22 cellular contexts compared by ENCODE assay signal in the genomic region with DNA sequence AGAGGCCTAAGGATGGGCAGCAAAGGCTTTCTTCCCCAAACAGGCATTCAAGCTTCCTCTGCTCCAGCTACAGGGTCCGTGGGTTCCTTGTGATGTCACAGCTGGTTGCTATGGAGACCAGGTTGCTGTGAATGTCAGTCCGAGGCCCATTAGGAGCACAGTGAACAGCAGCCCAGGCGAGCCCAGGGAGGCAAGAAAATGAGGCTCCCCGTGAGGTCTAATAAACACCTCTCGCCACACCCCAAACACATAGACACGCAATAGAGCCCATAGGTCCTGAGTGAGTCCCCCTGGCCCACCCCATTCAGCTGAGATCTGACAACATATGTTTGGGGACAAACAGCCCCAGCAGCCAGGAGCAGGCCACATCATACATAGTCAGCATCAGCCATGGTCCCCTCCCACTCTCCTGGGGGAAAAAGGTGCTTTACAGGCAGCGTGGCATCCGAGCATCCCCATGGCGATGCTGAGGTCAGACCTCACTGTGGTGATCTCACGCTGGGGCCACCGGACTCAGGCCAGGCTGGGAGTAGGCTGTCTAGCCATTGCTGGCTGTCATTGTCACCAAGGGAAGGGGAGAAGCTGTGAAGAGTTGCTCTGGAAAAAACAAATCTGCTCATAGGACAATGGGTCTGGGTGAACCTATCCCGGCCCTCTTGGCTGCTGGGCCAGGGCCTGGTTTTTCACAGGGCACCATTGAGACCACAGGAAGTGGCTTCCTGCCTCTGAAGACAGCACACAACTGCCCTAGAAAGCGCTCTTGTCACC. TPM values are rescaled to one million over a fixed set of nuclear protein-coding genes. Genes with fewer than 3 reads are reported as not detected.
DNase-seq lines count a peak whose midpoint lies in the region; ATAC-seq and TF ChIP-seq lines count a peak whose summit lies in the region.
"Had no signal": no experiment of that assay in that cellular context is flagged by ENCODE, and none has a peak within 500 bp of the region (broad histone marks: within the 10 kb centered on the region; RNA-seq: fewer than 3 reads in every experiment).

No MANE protein-coding gene starts in this region.

- H3K4ac ChIP-seq in neuronal stem cell (ENCODE audit: low read length) = no peak overlapping the region

- H3K36me3 Mint-ChIP-seq in effector memory CD8-positive, alpha-beta T cell (ENCODE audit: insufficient read depth) = peaks cover 6% of the 10 kb centered on the region
- no peaks in the 10 kb centered on the region for H3K36me3 Mint-ChIP-seq in mesothelial cell of epicardium
- H3K36me3 Mint-ChIP-seq: activated naive CD8-positive, alpha-beta T cell had no signal

- H3K27ac ChIP-seq in HUES48 (ENCODE audit: low read depth, low read length) (peak overlapping the region; percentile 8), neuronal stem cell (replicated peaks; ENCODE audit: low read length) (no peak overlapping the region), coronary artery (no peak overlapping the region)
- H3K27ac ChIP-seq: C4-2B, colonic mucosa had no signal

- H2BK120ac ChIP-seq in neuronal stem cell (ENCODE audit: low read depth, low read length) = no peak overlapping the region

- H3K4me3 ChIP-seq in HUES48 (ENCODE audit: low read depth, low read length) (no peak overlapping the region), neuronal stem cell (ENCODE audit: low read length in 2 of 2) (no peak overlapping the region), coronary artery (no peak overlapping the region)
- H3K4me3 ChIP-seq: colonic mucosa, GM12878, mucosa of descending colon had no signal

- no CpG with 5 or more reads among the region's 13 CpGs for WGBS in neuronal stem cell (ENCODE audit: extremely low coverage in 2 of 2, insufficient read length in 2 of 2, insufficient replicate concordance in 1 of 2), 2 donors

- no peaks in the 10 kb centered on the region for H3K79me1 ChIP-seq in neuronal stem cell (ENCODE audit: low read depth, low read length)

- no peak overlapping the region for H3K14ac ChIP-seq in neuronal stem cell (ENCODE audit: low read length)

- H3K9ac ChIP-seq in HUES48 (ENCODE audit: low read depth, low read length) = no peak overlapping the region
- no peak overlapping the region for H3K9ac ChIP-seq in neuronal stem cell (ENCODE audit: low read depth, low read length, poor library complexity)

- H3K27ac Mint-ChIP-seq in effector memory CD8-positive, alpha-beta T cell = no peak overlapping the region
- no peak overlapping the region for H3K27ac Mint-ChIP-seq in mesothelial cell of epicardium
- H3K27ac Mint-ChIP-seq: activated naive CD8-positive, alpha-beta T cell; activated T-helper 1 cell treated with anti-CD3 and anti-CD28 coated beads, Interleukin-12 subunit alpha, Interleukin-12 subunit beta, Interleukin-2, Interleukin-4 antibody, amounts not matched to agents 30 ng/mL and 10 ng/mL and 1 ng/mL, durations not matched to agents 14 hours and 24 hours and 36 hours had no signal

- no peak overlapping the region for H3K4me3 Mint-ChIP-seq in effector memory CD8-positive, alpha-beta T cell
- H3K4me3 Mint-ChIP-seq in mesothelial cell of epicardium = no peak overlapping the region
- H3K4me3 Mint-ChIP-seq: activated naive CD8-positive, alpha-beta T cell; activated T-helper 1 cell treated with anti-CD3 and anti-CD28 coated beads, Interleukin-12 subunit alpha, Interleukin-12 subunit beta, Interleukin-2, Interleukin-4 antibody, amounts not matched to agents 30 ng/mL and 10 ng/mL and 1 ng/mL, durations not matched to agents 14 hours and 24 hours and 36 hours had no signal

- H4K8ac ChIP-seq in neuronal stem cell (ENCODE audit: low read depth, low read length) = no peak overlapping the region

- H2AFZ ChIP-seq in neuronal stem cell (ENCODE audit: low read length) = peak overlapping the region; percentile 60

- H3K4me2 ChIP-seq in neuronal stem cell (ENCODE audit: insufficient read depth, low read length, poor library complexity, severe bottlenecking) = no peak overlapping the region

- no peak for TF ChIP-seq CTCF in mesothelial cell of epicardium (IDR thresholded peaks at IDR 0.05; ENCODE audit: unreplicated experiment)
- no peak for TF ChIP-seq CTCF in coronary artery (IDR thresholded peaks at IDR 0.05)

- H3K4me1 ChIP-seq in HUES48 (ENCODE audit: control insufficient read depth, insufficient read depth, low read length) (peaks cover 13% of the 10 kb centered on the region; the same call in 1 of the 2 replicates), neuronal stem cell (ENCODE audit: control insufficient read depth in 2 of 2, insufficient read depth in 1 of 2, low read depth in 1 of 2, low read length in 2 of 2) (peaks cover 13 to 28% of the 10 kb centered on the region in 2 donors)

- DNase-seq in NCI-H2227 (lab: John Stamatoyannopoulos, UW; ENCODE audit: unreplicated experiment) (peak; percentile 65), NCI-H2227 treated with DMSO at 0.1 percent for 48 hours (lab: John Stamatoyannopoulos, UW) (no peak), neuronal stem cell (ENCODE audit: low spot score) (no peak), mesothelial cell of epicardium (ENCODE audit: low spot score in 2 of 2, unreplicated experiment in 2 of 2) (no peak), erythroblast (lab: John Stamatoyannopoulos, UW) (no peak), coronary artery (ENCODE audit: low spot score) (no peak)
- DNase-seq in effector memory CD8-positive, alpha-beta T cell = no peak
- DNase-seq: colonic mucosa; DMS 273 treated with DMSO at 0.1 percent for 48 hours; KBM-7; NCI-H2081 treated with DMSO at 0.1 percent for 48 hours; NCI-H524 treated with DMSO at 0.1 percent for 48 hours; stimulated activated CD4-positive, alpha-beta T cell treated with anti-CD3 and anti-CD28 coated beads, Interleukin-12 subunit alpha, Interleukin-12 subunit beta, amount 100 ng/mL, for 4 hours; stimulated activated CD8-positive, alpha-beta memory T cell treated with anti-CD3 and anti-CD28 coated beads, Interleukin-4, amount 100 ng/mL, for 48 hours had no signal

- peaks cover 12 to 17% of the 10 kb centered on the region in 2 donors for H3K4me1 Mint-ChIP-seq in effector memory CD8-positive, alpha-beta T cell (ENCODE audit: low read depth in 2 of 2)
- peaks cover 6% of the 10 kb centered on the region for H3K4me1 Mint-ChIP-seq in mesothelial cell of epicardium

- TF ChIP-seq POLR2A in erythroblast (IDR thresholded peaks at IDR 0.05; ENCODE audit: low read length) = no peak

- peak overlapping the region; percentile 2 for H2BK12ac ChIP-seq in neuronal stem cell (ENCODE audit: low read length)

- no peaks in the 10 kb centered on the region for H3K9me3 ChIP-seq in HUES48 (ENCODE audit: control insufficient read depth, insufficient read depth, low read length)
- no peaks in the 10 kb centered on the region for H3K9me3 ChIP-seq in neuronal stem cell (replicated peaks in 1 of 2; ENCODE audit: control insufficient read depth in 2 of 2, insufficient read depth in 1 of 2, low read depth in 1 of 2, low read length in 2 of 2)
- H3K9me3 ChIP-seq: colonic mucosa, mucosa of descending colon had no signal

- peak; percentile 76 for ATAC-seq in effector memory CD8-positive, alpha-beta T cell (replicated peaks)
- ATAC-seq: activated CD4-positive, CD25-positive, alpha-beta regulatory T cell treated with anti-CD3 and anti-CD28 coated beads, Interleukin-2, amount 50 U/mL, for 24 hours; GM12878; left lobe of liver; mucosa of descending colon had no signal

- peak overlapping the region; percentile 88 for H3K18ac ChIP-seq in neuronal stem cell (ENCODE audit: low read length)

- peaks cover 2% of the 10 kb centered on the region; the same call in 1 of the 2 replicates for H3K27me3 ChIP-seq in HUES48 (ENCODE audit: control insufficient read depth, insufficient read depth, low read length)
- H3K27me3 ChIP-seq in neuronal stem cell (ENCODE audit: control insufficient read depth in 3 of 3, insufficient read depth in 3 of 3, low read depth in 1 of 3, low read length in 3 of 3) = peaks cover 0 to 37% (median 0%) of the 10 kb centered on the region in 3 experiments
- H3K27me3 ChIP-seq: colonic mucosa had no signal

- H4K91ac ChIP-seq in neuronal stem cell (ENCODE audit: low read depth, low read length, poor library complexity) = no peak overlapping the region

- H2BK5ac ChIP-seq in neuronal stem cell (ENCODE audit: low read length) = peak overlapping the region; percentile 21

- H3K36me3 ChIP-seq in HUES48 (ENCODE audit: control insufficient read depth, insufficient read depth, low read length) (no peaks in the 10 kb centered on the region), neuronal stem cell (replicated peaks in 1 of 2; ENCODE audit: control insufficient read depth in 2 of 2, insufficient read depth in 2 of 2, low read length in 2 of 2) (no peaks in the 10 kb centered on the region)
- H3K36me3 ChIP-seq: colonic mucosa had no signal

- H3K23ac ChIP-seq in neuronal stem cell (ENCODE audit: low read depth, low read length, poor library complexity) = no peak overlapping the region

- H2BK15ac ChIP-seq in neuronal stem cell (ENCODE audit: low read length) = peak overlapping the region; percentile 25

- no peaks in the 10 kb centered on the region for H3K9me3 Mint-ChIP-seq in effector memory CD8-positive, alpha-beta T cell
- no peaks in the 10 kb centered on the region for H3K9me3 Mint-ChIP-seq in mesothelial cell of epicardium
- H3K9me3 Mint-ChIP-seq: activated T-helper 1 cell treated with anti-CD3 and anti-CD28 coated beads, Interleukin-12 subunit alpha, Interleukin-12 subunit beta, Interleukin-2, Interleukin-4 antibody, amounts not matched to agents 30 ng/mL and 10 ng/mL and 1 ng/mL, durations not matched to agents 14 hours and 24 hours and 36 hours had no signal

- no peaks in the 10 kb centered on the region for H3K27me3 Mint-ChIP-seq in effector memory CD8-positive, alpha-beta T cell
- H3K27me3 Mint-ChIP-seq in mesothelial cell of epicardium (ENCODE audit: low read depth) = no peaks in the 10 kb centered on the region
- H3K27me3 Mint-ChIP-seq: activated naive CD8-positive, alpha-beta T cell had no signal

- H2AK5ac ChIP-seq in neuronal stem cell (ENCODE audit: low read depth, low read length) = peak overlapping the region; percentile 12

RNA-seq across cellular contexts. Expression of a gene that starts 23.1 kb away (rescaled TPM):
- 235 TPM for polyA plus RNA-seq in neuronal stem cell (2013, experiment 1 of 2)
- 227 TPM for polyA plus RNA-seq in neuronal stem cell (2013, experiment 2 of 2)
- total RNA-seq in mesothelial cell of epicardium = 71.0 to 81.0 TPM (median 73.1 TPM) in 3 replicates
